In genomic region chr19:18596752-18597157, GRCh38 we compare ENCODE assay signal across 9 cellular contexts. TPM values are rescaled to one million over a fixed set of nuclear protein-coding genes. Genes with fewer than 3 reads are reported as not detected.
A peak's percentile ranks its signal among the peaks of the same experiment; 100 is the strongest.
DNase-seq lines count a peak whose midpoint lies in the region; ATAC-seq and TF ChIP-seq lines count a peak whose summit lies in the region.
"Had no signal": no experiment of that assay in that cellular context is flagged by ENCODE, and none has a peak within 500 bp of the region (broad histone marks: within the 10 kb centered on the region; RNA-seq: fewer than 3 reads in every experiment).

No MANE protein-coding gene starts in this region.

- H3K4me2 ChIP-seq in GM23338, result peak overlapping the region; percentile 68

- peaks cover 48% of the 10 kb centered on the region for H3K27me3 Mint-ChIP-seq in GM23338 (ENCODE audit: insufficient read depth, low read depth, poor library complexity)

- H3K4me3 Mint-ChIP-seq in GM23338, result no peak overlapping the region

- ATAC-seq in GM23338, result peak; percentile 44
- no peak for ATAC-seq in GM21619 (IDR thresholded peaks at IDR 0.05; ENCODE audit: unreplicated experiment)

- peak overlapping the region; percentile 40; the same call in 1 of the 2 replicates for H3K4me3 ChIP-seq in GM23338
- H3K4me3 ChIP-seq: suprapubic skin had no signal

- no peaks in the 10 kb centered on the region for H4K20me1 ChIP-seq in GM23338 (replicated peaks; ENCODE audit: insufficient read depth)

- in situ Hi-C loops in SK-MEL-5 (cut with HindIII; ENCODE audit: low pct_unique_long_range_greater_than_20kb, low sequenced_read_pairs), result no loop called here

- H3K4me1 Mint-ChIP-seq in GM23338, result peaks cover 40% of the 10 kb centered on the region

- H3K4me1 ChIP-seq in GM23338 (ENCODE audit: insufficient read depth), result peaks cover 46% of the 10 kb centered on the region

- no peaks in the 10 kb centered on the region for H3K9me2 ChIP-seq in GM23338 (ENCODE audit: insufficient read depth)

- no peak overlapping the region for H3K27ac ChIP-seq in GM23338 (ENCODE audit: low read depth)
- H3K27ac ChIP-seq: suprapubic skin had no signal

- no peaks in the 10 kb centered on the region for H3K36me3 ChIP-seq in GM23338 (ENCODE audit: insufficient read depth)

- DNase-seq in 8988T (peak; percentile 71), GM23338 (ENCODE audit: low spot score) (peak; percentile 87), SK-MEL-5 (ENCODE audit: low read depth, low spot score) (peak; percentile 37), iPS-NIHi11 (ENCODE audit: low spot score) (peak; percentile 84), HK-2 (ENCODE audit: unreplicated experiment) (no peak), T-helper 1 cell (no peak)
- no peak for DNase-seq in stimulated activated CD4-positive, alpha-beta T cell treated with anti-CD3 and anti-CD28 coated beads, Interleukin-4, amount 100 ng/mL, for 1 hour

- no peak overlapping the region for H3K27ac Mint-ChIP-seq in GM23338

- peaks cover 37% of the 10 kb centered on the region for H3F3A ChIP-seq in GM23338 (replicated peaks; ENCODE audit: low read depth)

- H3K9me3 Mint-ChIP-seq in GM23338, result no peaks in the 10 kb centered on the region

- no peak for TF ChIP-seq CTCF in GM23338 (conservative IDR thresholded peaks at IDR 0.05; ENCODE audit: low read depth in 2 of 2)

- peaks cover 4% of the 10 kb centered on the region; the same call in 2 of the 3 replicates for H3K36me3 Mint-ChIP-seq in GM23338 (ENCODE audit: low read depth)

- H2AFZ ChIP-seq in GM23338, result peak overlapping the region; percentile 43; the same call in 1 of the 2 replicates

- no peaks in the 10 kb centered on the region for H3K79me2 ChIP-seq in GM23338 (replicated peaks; ENCODE audit: insufficient read depth)

- H3K27me3 ChIP-seq in GM23338 (ENCODE audit: insufficient read depth), result peaks cover 30% of the 10 kb centered on the region

TF ChIP-seq in GM23338, 12 proteins besides CTCF, POLR2A, EP300 and RAD21:
- TF ChIP-seq NANOG (IDR thresholded peaks at IDR 0.05; ENCODE audit: borderline replicate concordance) (no peak), POLR2AphosphoS5 (IDR thresholded peaks at IDR 0.05; ENCODE audit: low read depth) (peak; percentile 42; the same call in 1 of the 2 replicates)

RNA-seq across cellular contexts. Expression of gene REX1BD, which starts 8.2 kb away (rescaled TPM):
- 121 and 124 TPM in 2 replicates for total RNA-seq in GM23338 (2014; rRNA removed; shearing (Covaris generic))
- polyA plus RNA-seq in GM23338 (2016; fragmentation: Nextera tagmentation; extraction: Ambion mirVana), result 135 and 138 TPM in 2 replicates
- total RNA-seq in SK-MEL-5 (2014; rRNA removed; shearing (Covaris generic)), result 25.0 and 28.8 TPM in 2 replicates
- polyA plus RNA-seq in SK-MEL-5 (2015; cell fraction: cytosol; rRNA removed), result 53.7 and 56.8 TPM in 2 replicates
- 249 and 303 TPM in 2 replicates for polyA plus RNA-seq in SK-MEL-5 (2015; cell fraction: nucleus; rRNA removed)

RNA-seq across cellular contexts. Expression of gene CRLF1, which starts 9.8 kb away (rescaled TPM):
- 17.1 and 18.1 TPM in 2 replicates for total RNA-seq in GM23338 (2014; rRNA removed; shearing (Covaris generic))
- polyA plus RNA-seq in GM23338 (2016; fragmentation: Nextera tagmentation; extraction: Ambion mirVana), result 19.7 and 22.9 TPM in 2 replicates
- 0.32 and 2.6 TPM in 2 replicates for total RNA-seq in SK-MEL-5 (2014; rRNA removed; shearing (Covaris generic))
- polyA plus RNA-seq in SK-MEL-5 (2015; cell fraction: cytosol; rRNA removed), result 0.42 and 0.57 TPM in 2 replicates
- not detected in 2 replicates for polyA plus RNA-seq in SK-MEL-5 (2015; cell fraction: nucleus; rRNA removed)

RNA-seq across cellular contexts. Expression of gene TMEM59L, which starts 15.9 kb away (rescaled TPM):
- 6.8 and 9.8 TPM in 2 replicates for total RNA-seq in GM23338 (2014; rRNA removed; shearing (Covaris generic))
- 15.7 and 16.2 TPM in 2 replicates for polyA plus RNA-seq in GM23338 (2016; fragmentation: Nextera tagmentation; extraction: Ambion mirVana)
- total RNA-seq in SK-MEL-5 (2014; rRNA removed; shearing (Covaris generic)), result 0.08 TPM in 1 of 2 replicates, not detected in the other
- polyA plus RNA-seq in SK-MEL-5 (2015; cell fraction: cytosol; rRNA removed), result 0.26 and 0.72 TPM in 2 replicates
- 4.2 and 5.7 TPM in 2 replicates for polyA plus RNA-seq in SK-MEL-5 (2015; cell fraction: nucleus; rRNA removed)

RNA-seq across cellular contexts. Expression of gene UBA52, which starts 25.1 kb away (rescaled TPM):
- total RNA-seq in GM23338 (2014; rRNA removed; shearing (Covaris generic)), result 627 and 649 TPM in 2 replicates
- 1,301 and 1,361 TPM in 2 replicates for polyA plus RNA-seq in GM23338 (2016; fragmentation: Nextera tagmentation; extraction: Ambion mirVana)
- 1,284 and 1,363 TPM in 2 replicates for total RNA-seq in SK-MEL-5 (2014; rRNA removed; shearing (Covaris generic))
- 1,054 and 1,507 TPM in 2 replicates for polyA plus RNA-seq in SK-MEL-5 (2015; cell fraction: cytosol; rRNA removed)
- 198 and 202 TPM in 2 replicates for polyA plus RNA-seq in SK-MEL-5 (2015; cell fraction: nucleus; rRNA removed)

RNA-seq across cellular contexts. Expression of gene KXD1, which starts 39.1 kb away (rescaled TPM):
- total RNA-seq in GM23338 (2014; rRNA removed; shearing (Covaris generic)), result 162 and 164 TPM in 2 replicates
- 108 and 111 TPM in 2 replicates for polyA plus RNA-seq in GM23338 (2016; fragmentation: Nextera tagmentation; extraction: Ambion mirVana)
- 70.6 and 74.1 TPM in 2 replicates for total RNA-seq in SK-MEL-5 (2014; rRNA removed; shearing (Covaris generic))
- 100.0 and 105 TPM in 2 replicates for polyA plus RNA-seq in SK-MEL-5 (2015; cell fraction: cytosol; rRNA removed)
- 145 and 161 TPM in 2 replicates for polyA plus RNA-seq in SK-MEL-5 (2015; cell fraction: nucleus; rRNA removed)

Comparison
In these comparisons a context has a peak if more than half of its experiments do, and no peak if none do; other contexts are left out.
1. DNase-seq: peak in 8988T (single experiment), GM23338 (single experiment), SK-MEL-5 (single experiment) and iPS-NIHi11 (single experiment); none in HK-2 (single experiment), stimulated activated CD4-positive, alpha-beta T cell treated with anti-CD3 and anti-CD28 coated beads, Interleukin-4, amount 100 ng/mL, for 1 hour (single experiment) and T-helper 1 cell (0 of 5).